In the genomic region with DNA sequence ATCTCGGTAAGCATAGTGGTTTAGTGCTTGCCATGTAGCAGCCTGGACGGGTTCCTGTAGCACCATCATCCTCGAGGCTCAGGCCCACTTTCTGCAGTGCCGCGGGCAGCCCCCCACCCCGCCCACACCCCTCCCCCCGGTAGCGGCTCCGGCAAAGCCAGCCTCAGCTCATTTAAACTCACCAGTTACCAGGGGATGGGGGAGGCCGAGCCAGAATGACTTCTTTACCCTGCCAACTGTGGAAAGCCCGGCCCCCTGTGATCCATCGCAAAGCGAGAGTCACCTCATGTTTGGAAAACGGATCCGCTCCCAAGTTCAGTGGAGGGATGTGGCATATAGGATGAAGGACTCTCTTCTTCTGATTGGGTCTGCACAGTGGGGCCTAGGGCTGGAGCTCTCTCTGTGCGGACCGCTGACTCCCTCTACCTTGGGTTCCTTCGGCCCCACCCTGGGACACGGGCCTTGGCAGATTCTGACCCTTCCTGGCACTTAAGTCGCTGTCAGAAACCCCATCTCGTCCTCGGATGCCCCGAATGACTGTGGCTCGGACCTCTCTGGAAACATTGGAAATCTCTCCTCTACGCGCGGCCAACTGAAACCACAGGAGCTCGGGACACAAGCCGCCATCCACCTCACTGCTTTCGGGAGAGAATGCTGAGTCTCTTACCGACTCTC, we compare ENCODE assay signal across 7 cellular contexts.
"Had no signal": no experiment of that assay in that cellular context is flagged by ENCODE, and none has a peak within 500 bp of the region (broad histone marks: within the 10 kb centered on the region; RNA-seq: fewer than 3 reads in every experiment).

No MANE protein-coding gene starts in this region.

- DNase-seq: GM23248, GOT3, H9, HCEC 1CT, HFFc6 had no signal

- H3K4me3 ChIP-seq: GM23248 had no signal

- H3K27ac ChIP-seq: GM23248, HL-60 had no signal

- ATAC-seq: HepG2 had no signal
